11 cellular contexts compared by ENCODE assay signal in genomic region chr6:6689413-6690143, GRCh38.
DNase-seq lines count a peak whose midpoint lies in the region; ATAC-seq, FAIRE-seq and TF ChIP-seq lines count a peak whose summit lies in the region.
"Had no signal": no experiment of that assay in that cellular context is flagged by ENCODE, and none has a peak within 500 bp of the region (broad histone marks: within the 10 kb centered on the region; RNA-seq: fewer than 3 reads in every experiment).

No MANE protein-coding gene starts in this region.

- no peak overlapping the region for H2AFZ ChIP-seq in PC-9
- H2AFZ ChIP-seq: neural progenitor cell had no signal

- H3K9me3 ChIP-seq in PC-9 (ENCODE audit: insufficient read depth, low read depth) (no peaks in the 10 kb centered on the region), body of pancreas (no peaks in the 10 kb centered on the region), Caco-2 (peaks cover 6% of the 10 kb centered on the region; the same call in 1 of the 2 replicates)

- no peaks in the 10 kb centered on the region for H3K9me2 ChIP-seq in PC-9 (ENCODE audit: insufficient read depth)

- peak overlapping the region; percentile 81 for H3K27ac ChIP-seq in C4-2B
- H3K27ac ChIP-seq in PC-9: peak overlapping the region; percentile 71
- H3K27ac ChIP-seq in body of pancreas: peak overlapping the region in 1 of 4 donors; percentile 89
- H3K27ac ChIP-seq: neural progenitor cell had no signal

- peak overlapping the region; percentile 70 for H3K4me2 ChIP-seq in PC-9
- H3K4me2 ChIP-seq: neural progenitor cell had no signal

- BruUV-seq in PC-9 (replicated peaks; lab: Mats Ljungman, UMichigan) (no TSS peak), Caco-2 (replicated peaks; lab: Mats Ljungman, UMichigan) (no TSS peak)

- H3K36me3 Mint-ChIP-seq in Caco-2 (ENCODE audit: insufficient read depth, unreplicated experiment): no peaks in the 10 kb centered on the region

- CTCF ChIA-PET in PC-9 (lab: Charles Lee): no interaction called here
- CTCF ChIA-PET in Caco-2 (lab: Charles Lee): no interaction called here

- TF ChIP-seq POLR2A in erythroblast (IDR thresholded peaks at IDR 0.05; ENCODE audit: low read length) (no peak), body of pancreas (IDR thresholded peaks at IDR 0.05) (no peak)

- no peaks in the 10 kb centered on the region for H3K9me3 Mint-ChIP-seq in Caco-2 (ENCODE audit: unreplicated experiment)

- H3F3A ChIP-seq in PC-9 (ENCODE audit: insufficient read depth, low read depth): peaks cover 43% of the 10 kb centered on the region

- intact Hi-C loops in PC-9 (cut with micrococcal nuclease; ENCODE audit: unreplicated experiment): no loop called here
- intact Hi-C loops in body of pancreas (cut with DNase I): loop anchor here (10.0 kb wide), 1 partner anchor 555 kb away; no protein-coding TSS in a partner anchor
- intact Hi-C loops in Caco-2 (cut with micrococcal nuclease; ENCODE audit: unreplicated experiment): no loop called here

- H3K27me3 Mint-ChIP-seq in Caco-2 (ENCODE audit: insufficient read depth, unreplicated experiment): no peaks in the 10 kb centered on the region

- WGBS in body of pancreas, 2 donors: 15 to 62% methylated on average over 2 of the region's 2 CpGs

- H3K4me1 ChIP-seq in PC-9 (replicated peaks; ENCODE audit: insufficient read depth) (peaks cover 58% of the 10 kb centered on the region), body of pancreas (peaks cover 33% of the 10 kb centered on the region), Caco-2 (peaks cover 8% of the 10 kb centered on the region)

- no peak for TF ChIP-seq CTCF in C4-2B (conservative IDR thresholded peaks at IDR 0.05)
- TF ChIP-seq CTCF in PC-9 (conservative IDR thresholded peaks at IDR 0.05): no peak
- TF ChIP-seq CTCF in omental fat pad (IDR thresholded peaks at IDR 0.05): no peak
- no peak for TF ChIP-seq CTCF in body of pancreas (IDR thresholded peaks at IDR 0.05)
- TF ChIP-seq CTCF in Caco-2 (IDR thresholded peaks at IDR 0.05; ENCODE audit: insufficient read depth in 1 of 2, low read depth in 1 of 2, low read length in 1 of 2, severe bottlenecking in 1 of 2, unreplicated experiment in 1 of 2): no peak

- H3K36me3 ChIP-seq in PC-9 (ENCODE audit: low read depth) (no peaks in the 10 kb centered on the region), body of pancreas (replicated peaks in 1 of 2; ENCODE audit: insufficient read depth in 1 of 2, low read depth in 2 of 2) (no peaks in the 10 kb centered on the region), Caco-2 (ENCODE audit: control insufficient read depth, insufficient read depth, low read length) (no peaks in the 10 kb centered on the region)
- H3K36me3 ChIP-seq: neural progenitor cell had no signal

- no peak overlapping the region for H3K27ac Mint-ChIP-seq in Caco-2 (ENCODE audit: unreplicated experiment)
- H3K27ac Mint-ChIP-seq: neural progenitor cell had no signal

- no peaks in the 10 kb centered on the region for H3K27me3 ChIP-seq in PC-9 (ENCODE audit: insufficient read depth, low read depth)
- no peaks in the 10 kb centered on the region for H3K27me3 ChIP-seq in body of pancreas
- no peaks in the 10 kb centered on the region for H3K27me3 ChIP-seq in Caco-2 (replicated peaks; ENCODE audit: control insufficient read depth, insufficient read depth, low read length)
- H3K27me3 ChIP-seq: neural progenitor cell had no signal

- no peaks in the 10 kb centered on the region for H3K79me2 ChIP-seq in PC-9 (ENCODE audit: low read depth)

- POLR2A ChIA-PET in PC-9 (lab: Charles Lee; ENCODE audit: unreplicated experiment) (interaction anchor here (0.6 kb wide), 1 partner anchor 12 kb away, joined by 5 read pairs; no protein-coding TSS in a partner anchor), Caco-2 (lab: Charles Lee) (no interaction called here)

- peaks cover 2% of the 10 kb centered on the region for H3K4me1 Mint-ChIP-seq in Caco-2 (ENCODE audit: low read depth, unreplicated experiment)

- ATAC-seq in omental fat pad (ENCODE audit: low FRiP score) (peak; percentile 26), GM18868 (IDR thresholded peaks at IDR 0.05; ENCODE audit: unreplicated experiment) (no peak), body of pancreas (no peak)

- H4K20me1 ChIP-seq in PC-9 (ENCODE audit: insufficient read depth): no peaks in the 10 kb centered on the region

- H3K4me3 ChIP-seq in PC-9 (no peak overlapping the region), body of pancreas (no peak overlapping the region), Caco-2 (ENCODE audit: low read depth, low read length) (no peak overlapping the region)
- H3K4me3 ChIP-seq: neural progenitor cell had no signal

- DNase-seq in PC-9 (peak in 1 of 2 experiments; percentile 69), erythroblast (lab: John Stamatoyannopoulos, UW) (peak; percentile 59 to 65), omental fat pad (ENCODE audit: low spot score) (no peak), GM19239 (ENCODE audit: insufficient read length, low spot score) (no peak), body of pancreas (no peak), Caco-2 (no peak)
- DNase-seq: activated CD4-positive, alpha-beta T cell treated with anti-CD3 and anti-CD28 coated beads, Interleukin-2, amount 50 U/mL, for 4 hours; hypothalamus had no signal

- no peak overlapping the region for H3K4me3 Mint-ChIP-seq in Caco-2 (ENCODE audit: unreplicated experiment)
- H3K4me3 Mint-ChIP-seq: neural progenitor cell had no signal

- no peak for FAIRE-seq in GM19239 (lab: Jason Lieb, UNC)

Comparison
In these comparisons a context has a peak if more than half of its experiments do, and no peak if none do; other contexts are left out.
1. DNase-seq: peak in erythroblast (2 of 2); none in omental fat pad (single experiment), GM19239 (single experiment), body of pancreas (0 of 4) and Caco-2 (0 of 2).